In genomic region chr17:42577532-42578281, GRCh38 we compare ENCODE assay signal across 1 cellular context.
A peak's percentile ranks its signal among the peaks of the same experiment; 100 is the strongest.
TF ChIP-seq lines count a peak whose summit lies in the region.

Gene PSMC3IP (minus strand): TSS chr17:42577729. CDS start chr17:42577686, 43 bp downstream.

TF ChIP-seq in HEK293, 187 proteins besides CTCF, POLR2A, EP300 and RAD21 (continued from another document):
- TF ChIP-seq ZSCAN4 (tag by site-specific recombination; IDR thresholded peaks at IDR 0.05) = no peak
- TF ChIP-seq ZNF747 (tag by site-specific recombination; IDR thresholded peaks at IDR 0.05) = no peak
- no peak for TF ChIP-seq KLF7 (tag by site-specific recombination; IDR thresholded peaks at IDR 0.05; ENCODE audit: borderline replicate concordance)
- no peak for TF ChIP-seq KLF9 (tag by site-specific recombination; IDR thresholded peaks at IDR 0.05; ENCODE audit: low read depth)
- TF ChIP-seq YY2 (tag by site-specific recombination; IDR thresholded peaks at IDR 0.05) = no peak
- no peak for TF ChIP-seq ZNF785 (tag by site-specific recombination; IDR thresholded peaks at IDR 0.05)
- no peak for TF ChIP-seq ZNF239 (tag by site-specific recombination; IDR thresholded peaks at IDR 0.05)
- TF ChIP-seq ZFP3 (tag by site-specific recombination; IDR thresholded peaks at IDR 0.05; ENCODE audit: low read depth) = no peak
- 0 out of 2 replicates have a peak, but pooled peaks have one; percentile 47 for TF ChIP-seq OVOL3 (tag by site-specific recombination; IDR thresholded peaks at IDR 0.05)
- TF ChIP-seq BCL6B (tag by site-specific recombination; IDR thresholded peaks at IDR 0.05) = no peak
- no peak for TF ChIP-seq PRDM10 (tag by site-specific recombination; IDR thresholded peaks at IDR 0.05)
- no peak for TF ChIP-seq ZNF514 (tag by site-specific recombination; IDR thresholded peaks at IDR 0.05)
- no peak for TF ChIP-seq ZBTB49 (tag by site-specific recombination; IDR thresholded peaks at IDR 0.05; ENCODE audit: low read depth)
- TF ChIP-seq ZNF843 (tag by site-specific recombination; IDR thresholded peaks at IDR 0.05) = no peak; the same call in 1 of the 2 replicates
- no peak for TF ChIP-seq ZNF48 (tag by site-specific recombination; IDR thresholded peaks at IDR 0.05)
- TF ChIP-seq ZNF157 (tag by site-specific recombination; IDR thresholded peaks at IDR 0.05) = no peak
- peak; percentile 99 for TF ChIP-seq ZNF600 (tag by site-specific recombination; IDR thresholded peaks at IDR 0.05)
- TF ChIP-seq ZNF211 (tag by site-specific recombination; IDR thresholded peaks at IDR 0.05; ENCODE audit: low read depth) = no peak
- no peak for TF ChIP-seq ZNF362 (tag by site-specific recombination; IDR thresholded peaks at IDR 0.05)
- TF ChIP-seq ZSCAN16 (tag by site-specific recombination; IDR thresholded peaks at IDR 0.05) = no peak
- TF ChIP-seq ZNF423 (tag by site-specific recombination; IDR thresholded peaks at IDR 0.05) = no peak
